In genomic region chr9:96418920-96419690, GRCh38 we compare ENCODE assay signal across 8 cellular contexts. TPM values are rescaled to one million over a fixed set of nuclear protein-coding genes. Genes with fewer than 3 reads are reported as not detected.
DNase-seq lines count a peak whose midpoint lies in the region; ATAC-seq and TF ChIP-seq lines count a peak whose summit lies in the region.

No MANE protein-coding gene starts in this region.

- H3K4me3 Mint-ChIP-seq in T-helper 1 cell treated with Interleukin-12 subunit alpha and Interleukin-12 subunit beta and Interleukin-4 antibody, amounts not matched to agents 30 μg/mL and 1 μg/mL, for 36 hours: peak overlapping the region; percentile 86

- peak overlapping the region; percentile 85 for H3K9ac ChIP-seq in iPS-18a (ENCODE audit: low read length)

- peak overlapping the region; percentile 92 for H3K27ac Mint-ChIP-seq in T-helper 1 cell treated with Interleukin-12 subunit alpha and Interleukin-12 subunit beta and Interleukin-4 antibody, amounts not matched to agents 30 μg/mL and 1 μg/mL, for 36 hours

- H3K4me3 ChIP-seq in brain microvascular endothelial cell (ENCODE audit: low read depth, low read length) (peak overlapping the region; percentile 76), iPS-18a (ENCODE audit: low read length) (peak overlapping the region; percentile 87), skeletal muscle cell (ENCODE audit: low read depth, low read length) (peak overlapping the region; percentile 86)

- TF ChIP-seq CTCF in brain microvascular endothelial cell (IDR thresholded peaks at IDR 0.05; ENCODE audit: low read depth, low read length, missing control alignments): no peak

- no peaks in the 10 kb centered on the region for H3K27me3 Mint-ChIP-seq in T-helper 1 cell treated with Interleukin-12 subunit alpha and Interleukin-12 subunit beta and Interleukin-4 antibody, amounts not matched to agents 30 μg/mL and 1 μg/mL, for 36 hours (ENCODE audit: low read depth)

- H3K27me3 ChIP-seq in brain microvascular endothelial cell (replicated peaks): no peaks in the 10 kb centered on the region
- H3K27me3 ChIP-seq in iPS-18a (ENCODE audit: control insufficient read depth, insufficient read depth, low read length): no peaks in the 10 kb centered on the region

- DNase-seq in A172 (ENCODE audit: low spot score) (peak; percentile 71), NCI-H146 treated with DMSO at 0.1 percent for 48 hours (lab: John Stamatoyannopoulos, UW; ENCODE audit: unreplicated experiment) (peak; percentile 53), brain microvascular endothelial cell (peak; percentile 3), skeletal muscle cell (ENCODE audit: low read depth) (no peak)

- in situ Hi-C loops in brain microvascular endothelial cell (cut with HindIII; ENCODE audit: low pct_ligation_motif_present, low sequenced_read_pairs): no loop called here

- H3K9me3 Mint-ChIP-seq in T-helper 1 cell treated with Interleukin-12 subunit alpha and Interleukin-12 subunit beta and Interleukin-4 antibody, amounts not matched to agents 30 μg/mL and 1 μg/mL, for 36 hours: no peaks in the 10 kb centered on the region

- H3K9me3 ChIP-seq in iPS-18a (ENCODE audit: control insufficient read depth, low read depth, low read length): no peaks in the 10 kb centered on the region

- ATAC-seq in GM18511 (IDR thresholded peaks at IDR 0.05; ENCODE audit: unreplicated experiment) (peak; percentile 41), HG02970 (IDR thresholded peaks at IDR 0.05; ENCODE audit: low FRiP score, unreplicated experiment) (peak; percentile 16)

- H3K4me1 ChIP-seq in iPS-18a (ENCODE audit: control insufficient read depth, low read depth, low read length): peaks cover 25% of the 10 kb centered on the region

- no peaks in the 10 kb centered on the region for H3K36me3 ChIP-seq in brain microvascular endothelial cell (replicated peaks)
- no peaks in the 10 kb centered on the region for H3K36me3 ChIP-seq in iPS-18a (ENCODE audit: control insufficient read depth, low read depth, low read length)

- H3K27ac ChIP-seq in brain microvascular endothelial cell (peak overlapping the region; percentile 72), iPS-18a (ENCODE audit: low read length) (peak overlapping the region; percentile 39)

- peaks cover 28% of the 10 kb centered on the region for H3K4me1 Mint-ChIP-seq in T-helper 1 cell treated with Interleukin-12 subunit alpha and Interleukin-12 subunit beta and Interleukin-4 antibody, amounts not matched to agents 30 μg/mL and 1 μg/mL, for 36 hours (ENCODE audit: low read depth)

- H3K36me3 Mint-ChIP-seq in T-helper 1 cell treated with Interleukin-12 subunit alpha and Interleukin-12 subunit beta and Interleukin-4 antibody, amounts not matched to agents 30 μg/mL and 1 μg/mL, for 36 hours (ENCODE audit: low read depth): peaks cover 4% of the 10 kb centered on the region

RNA-seq across cellular contexts. Expression of gene ZNF367, which starts 0.9 kb away (rescaled TPM):
- total RNA-seq in A172 (2014; rRNA removed; shearing (Covaris generic)): 33.7 and 37.6 TPM in 2 replicates

RNA-seq across cellular contexts. Expression of gene HABP4, which starts 30.9 kb away (rescaled TPM):
- 41.0 and 51.5 TPM in 2 replicates for total RNA-seq in A172 (2014; rRNA removed; shearing (Covaris generic))

RNA-seq across cellular contexts. Expression of gene SLC35D2, which starts 35.6 kb away (rescaled TPM):
- 42.4 and 47.9 TPM in 2 replicates for total RNA-seq in A172 (2014; rRNA removed; shearing (Covaris generic))
